In genomic region chr3:37141676-37142075, GRCh38 we compare ENCODE assay signal across 25 cellular contexts.
"Had no signal": no experiment of that assay in that cellular context is flagged by ENCODE, and none has a peak within 500 bp of the region (broad histone marks: within the 10 kb centered on the region; RNA-seq: fewer than 3 reads in every experiment).

No MANE protein-coding gene starts in this region.

- H3K9me3 ChIP-seq: esophagus muscularis mucosa, lower lobe of right lung, ovary, sigmoid colon, testis, tibial nerve, upper lobe of right lung, vagina had no signal

- H3K27ac Mint-ChIP-seq: effector memory CD8-positive, alpha-beta T cell; memory B cell; mesothelial cell of epicardium; natural killer cell; stimulated activated naive B cell treated with anti-CD40 and anti-IgM and Interleukin-4, amounts not matched to agents 10 μg/mL and 1 μg/mL and 100 μg/mL, for 72 hours; stimulated activated naive CD8-positive, alpha-beta T cell treated with anti-CD3 and anti-CD28 coated beads, Interleukin-15, amount 100 ng/mL, for 72 hours had no signal

- H3K27ac ChIP-seq: epithelial cell of prostate, esophagus muscularis mucosa, hepatocyte, lower lobe of right lung, ovary, sigmoid colon, skin epidermis, testis, tibial nerve, upper lobe of right lung, vagina had no signal

- H3K27me3 ChIP-seq: esophagus muscularis mucosa, hepatocyte, ovary, sigmoid colon, testis, tibial nerve, upper lobe of right lung, vagina had no signal

- H3K27me3 Mint-ChIP-seq: effector memory CD8-positive, alpha-beta T cell; memory B cell; stimulated activated naive B cell treated with anti-CD40 and anti-IgM and Interleukin-4, amounts not matched to agents 10 μg/mL and 1 μg/mL and 100 μg/mL, for 72 hours; stimulated activated naive CD8-positive, alpha-beta T cell treated with anti-CD3 and anti-CD28 coated beads, Interleukin-15, amount 100 ng/mL, for 72 hours had no signal

- H3K36me3 ChIP-seq: ovary had no signal

- H3K9me3 Mint-ChIP-seq: effector memory CD8-positive, alpha-beta T cell; natural killer cell had no signal

- H3K4me1 Mint-ChIP-seq: mesothelial cell of epicardium, neural crest cell had no signal

- ATAC-seq: effector memory CD8-positive, alpha-beta T cell; left colon; lower lobe of right lung; natural killer cell; stimulated activated naive B cell treated with anti-CD40 and anti-IgM and Interleukin-4, amounts not matched to agents 10 μg/mL and 1 μg/mL and 100 μg/mL, for 72 hours; stimulated activated naive CD8-positive, alpha-beta T cell treated with anti-CD3 and anti-CD28 coated beads, Interleukin-15, amount 100 ng/mL, for 72 hours; upper lobe of right lung had no signal

- H3K4me3 Mint-ChIP-seq: effector memory CD8-positive, alpha-beta T cell; memory B cell; mesothelial cell of epicardium; natural killer cell; neural crest cell; stimulated activated naive B cell treated with anti-CD40 and anti-IgM and Interleukin-4, amounts not matched to agents 10 μg/mL and 1 μg/mL and 100 μg/mL, for 72 hours; stimulated activated naive CD8-positive, alpha-beta T cell treated with anti-CD3 and anti-CD28 coated beads, Interleukin-15, amount 100 ng/mL, for 72 hours had no signal

- DNase-seq: effector memory CD8-positive, alpha-beta T cell; foreskin fibroblast; head of caudate nucleus; kidney; left colon; lower lobe of right lung; natural killer cell; nucleus accumbens; ovary; sigmoid colon; stimulated activated CD4-positive, alpha-beta T cell treated with anti-CD3 and anti-CD28 coated beads, Interleukin-2, amount 100 ng/mL, for 24 hours; stimulated activated CD4-positive, alpha-beta T cell treated with anti-CD3 and anti-CD28 coated beads, Interleukin-4, amount 100 ng/mL, for 4 hours; stimulated activated naive B cell treated with anti-CD40 and anti-IgM and Interleukin-4, amounts not matched to agents 10 μg/mL and 1 μg/mL and 100 μg/mL, for 72 hours; stimulated activated naive CD8-positive, alpha-beta T cell treated with anti-CD3 and anti-CD28 coated beads, Interleukin-15, amount 100 ng/mL, for 72 hours; testis; upper lobe of right lung had no signal

- H3K4me3 ChIP-seq: esophagus muscularis mucosa, hepatocyte, lower lobe of right lung, ovary, sigmoid colon, skin epidermis, testis, tibial nerve, upper lobe of right lung, vagina had no signal
